In genomic region chr2:36597003-36597531, GRCh38 we compare ENCODE assay signal across 8 cellular contexts. TPM values are rescaled to one million over a fixed set of nuclear protein-coding genes. Genes with fewer than 3 reads are reported as not detected.
DNase-seq lines count a peak whose midpoint lies in the region; ATAC-seq, FAIRE-seq and TF ChIP-seq lines count a peak whose summit lies in the region.

No MANE protein-coding gene starts in this region.

- WGBS in pancreas, 2 donors = 24 to 25% methylated on average over 19 of the region's 19 CpGs

- FAIRE-seq in pancreas (lab: Jason Lieb, UNC) (no peak), RCC 7860 (lab: Jason Lieb, UNC) (no peak)

- H3K4me1 ChIP-seq in DOHH2 (ENCODE audit: control insufficient read depth, low read length) (peaks cover 18% of the 10 kb centered on the region), PC-3 (ENCODE audit: insufficient read depth, low read length) (peaks cover 20% of the 10 kb centered on the region), pancreas (peaks cover 0 to 13% (median 3%) of the 10 kb centered on the region in 3 donors)

- H2AFZ ChIP-seq in PC-3 (ENCODE audit: low read length) = peak overlapping the region; percentile 86

- CTCF ChIA-PET in PC-3 (lab: Charles Lee) = no interaction called here

- H3K9me2 ChIP-seq in DOHH2 (replicated peaks; ENCODE audit: control insufficient read depth, low read length) (no peaks in the 10 kb centered on the region), PC-3 (replicated peaks; ENCODE audit: low read length) (no peaks in the 10 kb centered on the region)

- POLR2A ChIA-PET in PC-3 (lab: Charles Lee; ENCODE audit: unreplicated experiment) = interaction anchor here (0.8 kb wide), 1 partner anchor 35 kb away, joined by 3 read pairs; no protein-coding TSS in a partner anchor

- in situ Hi-C loops in GM13977 (cut with MboI; ENCODE audit: low pct_unique_long_range_greater_than_20kb, low sequenced_read_pairs, unreplicated experiment) = no loop called here

- H3K79me2 ChIP-seq in DOHH2 (ENCODE audit: control insufficient read depth, low read length) = peaks cover 33% of the 10 kb centered on the region
- peaks cover 50% of the 10 kb centered on the region for H3K79me2 ChIP-seq in PC-3 (ENCODE audit: low read length)

- peak overlapping the region; percentile 100 for H3K4me3 ChIP-seq in DOHH2 (ENCODE audit: low read length)
- peak overlapping the region; percentile 89 for H3K4me3 ChIP-seq in PC-3 (ENCODE audit: low read length)
- peak overlapping the region; percentile 99 to 100 (median 100) for H3K4me3 ChIP-seq in pancreas

- no peak for TF ChIP-seq CTCF in DOHH2 (IDR thresholded peaks at IDR 0.05; ENCODE audit: low read depth, low read length, poor library complexity, severe bottlenecking)
- no peak for TF ChIP-seq CTCF in PC-3 (conservative IDR thresholded peaks at IDR 0.05; ENCODE audit: low read depth, low read length)
- TF ChIP-seq CTCF in pancreas (IDR thresholded peaks at IDR 0.05) = no peak
- no peak for TF ChIP-seq CTCF in GM13977 (IDR thresholded peaks at IDR 0.05; ENCODE audit: extremely low read depth, insufficient read depth, missing control alignments)

- no peaks in the 10 kb centered on the region for H3K9me3 ChIP-seq in DOHH2 (ENCODE audit: control insufficient read depth, insufficient read depth, low read length)
- no peaks in the 10 kb centered on the region for H3K9me3 ChIP-seq in PC-3 (ENCODE audit: low read length)
- no peaks in the 10 kb centered on the region for H3K9me3 ChIP-seq in pancreas

- intact Hi-C loops in PC-3 (cut with micrococcal nuclease) (loop anchor here (1.0 to 5.0 kb wide), 2 partner anchors 29 to 65 kb away; no protein-coding TSS in a partner anchor), pancreas (cut with DNase I) (no loop called here)

- H3K27ac ChIP-seq in DOHH2 (ENCODE audit: low read depth, low read length) (peak overlapping the region; percentile 30; the same call in 1 of the 2 replicates), PC-3 (ENCODE audit: low read length) (peak overlapping the region; percentile 43), epithelial cell of prostate (peak overlapping the region; percentile 84), pancreas (peak overlapping the region in 2 of 4 donors; percentile 93 to 97)

- peaks cover 7% of the 10 kb centered on the region for H3K36me3 ChIP-seq in DOHH2 (ENCODE audit: control insufficient read depth, low read length)
- peaks cover 7% of the 10 kb centered on the region for H3K36me3 ChIP-seq in PC-3 (ENCODE audit: low read depth, low read length)
- no peaks in the 10 kb centered on the region for H3K36me3 ChIP-seq in pancreas

- no peaks in the 10 kb centered on the region for H3K27me3 ChIP-seq in DOHH2 (ENCODE audit: control insufficient read depth, low read length)
- H3K27me3 ChIP-seq in PC-3 (ENCODE audit: low read length) = no peaks in the 10 kb centered on the region
- H3K27me3 ChIP-seq in pancreas = no peaks in the 10 kb centered on the region

- DNase-seq in PC-3 = no peak
- DNase-seq in epithelial cell of prostate (ENCODE audit: low read depth, low spot score) = no peak
- DNase-seq in pancreas = no peak
- no peak for DNase-seq in GM13977 (ENCODE audit: low spot score)
- DNase-seq in RCC 7860 (ENCODE audit: low spot score) = no peak
- no peak for DNase-seq in NCI-H345 (lab: John Stamatoyannopoulos, UW)
- no peak for DNase-seq in AML-193 (lab: John Stamatoyannopoulos, UW)

- H4K20me1 ChIP-seq in DOHH2 (ENCODE audit: control insufficient read depth, insufficient read depth, low read depth, low read length) (peaks cover 5% of the 10 kb centered on the region; the same call in 1 of the 2 replicates), PC-3 (ENCODE audit: low read length) (no peaks in the 10 kb centered on the region)

- H3F3A ChIP-seq in DOHH2 (ENCODE audit: control insufficient read depth, insufficient read depth) (no peaks in the 10 kb centered on the region), PC-3 (ENCODE audit: low read length, unreplicated experiment) (no peaks in the 10 kb centered on the region)

- ATAC-seq in PC-3 (no peak), pancreas (no peak)

- BruUV-seq in PC-3 (replicated peaks; lab: Mats Ljungman, UMichigan) = TSS peak; percentile 71

- H3K9ac ChIP-seq in PC-3 (ENCODE audit: low read length) = peak overlapping the region; percentile 79

- peak overlapping the region; percentile 93 for H3K4me2 ChIP-seq in DOHH2 (ENCODE audit: low read length)
- peak overlapping the region; percentile 78 for H3K4me2 ChIP-seq in PC-3 (ENCODE audit: low read length)

RNA-seq across cellular contexts. Expression of gene FEZ2, which starts 0.9 kb away (rescaled TPM):
- total RNA-seq in PC-3 (2014; rRNA removed) (52.6 and 62.1 TPM in 2 replicates), pancreas (10 to 100 TPM in 2 of 6 donors, 1 to 10 TPM in 4; 7.0 to 18.2 (median 9.4) TPM)
- 10 to 100 TPM in 1 of 2 donors, 1 to 10 TPM in 1; 7.9 to 15.0 TPM for polyA plus RNA-seq in pancreas
